In genomic region chr10:113853577-113854018, GRCh38 we compare ENCODE assay signal across 8 cellular contexts. TPM values are rescaled to one million over a fixed set of nuclear protein-coding genes. Genes with fewer than 3 reads are reported as not detected.
DNase-seq lines count a peak whose midpoint lies in the region; ATAC-seq lines count a peak whose summit lies in the region.

No MANE protein-coding gene starts in this region.

- H3K9me3 Mint-ChIP-seq in activated CD8-positive, alpha-beta memory T cell treated with anti-CD3 and anti-CD28 coated beads, Interleukin-2, amount 10 ng/mL, durations not matched to agents 7 days and 5 days (ENCODE audit: low read depth) = no peaks in the 10 kb centered on the region
- no peaks in the 10 kb centered on the region for H3K9me3 Mint-ChIP-seq in activated naive CD8-positive, alpha-beta T cell treated with anti-CD3 and anti-CD28 coated beads, Interleukin-2, amount 10 ng/mL, durations not matched to agents 7 days and 5 days

- no peak for DNase-seq in activated CD8-positive, alpha-beta memory T cell treated with anti-CD3 and anti-CD28 coated beads, Interleukin-2, amount 10 ng/mL, durations not matched to agents 7 days and 5 days
- no peak for DNase-seq in activated CD8-positive, alpha-beta memory T cell treated with anti-CD3 and anti-CD28 coated beads, Interleukin-2, amount 50 U/mL, for 48 hours
- no peak for DNase-seq in activated naive CD8-positive, alpha-beta T cell treated with anti-CD3 and anti-CD28 coated beads, Interleukin-2, amount 10 ng/mL, durations not matched to agents 7 days and 5 days
- DNase-seq in inferior parietal cortex (ENCODE audit: extremely low spot score) = peak; percentile 53
- no peak for DNase-seq in HuH-7 (ENCODE audit: low spot score)
- DNase-seq in amygdala (lab: John Stamatoyannopoulos, UW) = no peak
- DNase-seq in stimulated activated CD8-positive, alpha-beta memory T cell treated with anti-CD3 and anti-CD28 coated beads, Interleukin-4, amount 100 ng/mL, for 48 hours = no peak

- peak overlapping the region; percentile 93 to 97 for H3K9ac ChIP-seq in stomach smooth muscle (ENCODE audit: low read length in 2 of 2)

- peaks cover 2 to 3% of the 10 kb centered on the region in 2 donors for H3K36me3 ChIP-seq in stomach smooth muscle (ENCODE audit: control insufficient read depth in 2 of 2, insufficient read depth in 2 of 2, low read length in 2 of 2)

- POLR2A ChIA-PET in activated naive CD8-positive, alpha-beta T cell treated with anti-CD3 and anti-CD28 coated beads, Interleukin-2, amount 10 ng/mL, durations not matched to agents 7 days and 5 days (lab: Charles Lee) = interaction anchor here (0.7 to 1.6 kb wide), 3 partner anchors 8 to 175 kb away, joined by 3 to 4 read pairs (median 4); no protein-coding TSS in a partner anchor

- no peaks in the 10 kb centered on the region for H3K9me3 ChIP-seq in stomach smooth muscle (ENCODE audit: control insufficient read depth in 2 of 2, low read length in 2 of 2)

- peak overlapping the region; percentile 89 for H3K4me3 ChIP-seq in stomach smooth muscle (ENCODE audit: low read length in 2 of 2)

- H3K27ac Mint-ChIP-seq in activated CD8-positive, alpha-beta memory T cell treated with anti-CD3 and anti-CD28 coated beads, Interleukin-2, amount 10 ng/mL, durations not matched to agents 7 days and 5 days = peak overlapping the region; percentile 97
- peak overlapping the region; percentile 91 for H3K27ac Mint-ChIP-seq in activated naive CD8-positive, alpha-beta T cell treated with anti-CD3 and anti-CD28 coated beads, Interleukin-2, amount 10 ng/mL, durations not matched to agents 7 days and 5 days

- peak overlapping the region; percentile 82 for H3K27ac ChIP-seq in stomach smooth muscle (ENCODE audit: low read length)

- no peak for ATAC-seq in activated CD8-positive, alpha-beta memory T cell treated with anti-CD3 and anti-CD28 coated beads, Interleukin-2, amount 10 ng/mL, durations not matched to agents 7 days and 5 days
- no peak for ATAC-seq in activated naive CD8-positive, alpha-beta T cell treated with anti-CD3 and anti-CD28 coated beads, Interleukin-2, amount 10 ng/mL, durations not matched to agents 7 days and 5 days (ENCODE audit: low read depth)

- H3K4me1 ChIP-seq in stomach smooth muscle (ENCODE audit: control insufficient read depth, insufficient read depth, low read length) = peaks cover 6% of the 10 kb centered on the region

- peaks cover 62% of the 10 kb centered on the region for H3K4me1 Mint-ChIP-seq in activated CD8-positive, alpha-beta memory T cell treated with anti-CD3 and anti-CD28 coated beads, Interleukin-2, amount 10 ng/mL, durations not matched to agents 7 days and 5 days
- H3K4me1 Mint-ChIP-seq in activated naive CD8-positive, alpha-beta T cell treated with anti-CD3 and anti-CD28 coated beads, Interleukin-2, amount 10 ng/mL, durations not matched to agents 7 days and 5 days = peaks cover 41% of the 10 kb centered on the region

- CTCF ChIA-PET in activated CD8-positive, alpha-beta memory T cell treated with anti-CD3 and anti-CD28 coated beads, Interleukin-2, amount 10 ng/mL, durations not matched to agents 7 days and 5 days (lab: Charles Lee) = interaction anchor here (0.8 to 1.8 kb wide), 2 partner anchors 20 to 174 kb away, joined by 3 to 6 read pairs; no protein-coding TSS in a partner anchor

- H3K4me3 Mint-ChIP-seq in activated CD8-positive, alpha-beta memory T cell treated with anti-CD3 and anti-CD28 coated beads, Interleukin-2, amount 10 ng/mL, durations not matched to agents 7 days and 5 days = peak overlapping the region; percentile 96
- peak overlapping the region; percentile 88 for H3K4me3 Mint-ChIP-seq in activated naive CD8-positive, alpha-beta T cell treated with anti-CD3 and anti-CD28 coated beads, Interleukin-2, amount 10 ng/mL, durations not matched to agents 7 days and 5 days

- no peaks in the 10 kb centered on the region for H3K27me3 Mint-ChIP-seq in activated CD8-positive, alpha-beta memory T cell treated with anti-CD3 and anti-CD28 coated beads, Interleukin-2, amount 10 ng/mL, durations not matched to agents 7 days and 5 days
- no peaks in the 10 kb centered on the region for H3K27me3 Mint-ChIP-seq in activated naive CD8-positive, alpha-beta T cell treated with anti-CD3 and anti-CD28 coated beads, Interleukin-2, amount 10 ng/mL, durations not matched to agents 7 days and 5 days

- no peaks in the 10 kb centered on the region for H3K27me3 ChIP-seq in stomach smooth muscle (ENCODE audit: control insufficient read depth in 1 of 2, insufficient read depth in 2 of 2, low read length in 2 of 2)

- peaks cover 35% of the 10 kb centered on the region for H3K36me3 Mint-ChIP-seq in activated CD8-positive, alpha-beta memory T cell treated with anti-CD3 and anti-CD28 coated beads, Interleukin-2, amount 10 ng/mL, durations not matched to agents 7 days and 5 days
- peaks cover 26% of the 10 kb centered on the region for H3K36me3 Mint-ChIP-seq in activated naive CD8-positive, alpha-beta T cell treated with anti-CD3 and anti-CD28 coated beads, Interleukin-2, amount 10 ng/mL, durations not matched to agents 7 days and 5 days

RNA-seq across cellular contexts. Expression of gene DCLRE1A, which starts 0.3 kb away (rescaled TPM):
- 10 to 100 TPM; 17.4 to 20.1 TPM for total RNA-seq in activated CD8-positive, alpha-beta memory T cell treated with anti-CD3 and anti-CD28 coated beads, Interleukin-2, amount 10 ng/mL, durations not matched to agents 7 days and 5 days
- 10 to 100 TPM; 12.2 to 12.8 TPM for total RNA-seq in activated naive CD8-positive, alpha-beta T cell treated with anti-CD3 and anti-CD28 coated beads, Interleukin-2, amount 10 ng/mL, durations not matched to agents 7 days and 5 days

RNA-seq across cellular contexts. Expression of gene NHLRC2, which starts 0.9 kb away (rescaled TPM):
- 10 to 100 TPM; 35.7 to 36.4 TPM for total RNA-seq in activated CD8-positive, alpha-beta memory T cell treated with anti-CD3 and anti-CD28 coated beads, Interleukin-2, amount 10 ng/mL, durations not matched to agents 7 days and 5 days
- 10 to 100 TPM; 26.3 to 26.5 TPM for total RNA-seq in activated naive CD8-positive, alpha-beta T cell treated with anti-CD3 and anti-CD28 coated beads, Interleukin-2, amount 10 ng/mL, durations not matched to agents 7 days and 5 days
